16 cellular contexts compared by ENCODE assay signal in genomic region chr3:72658466-72659100, GRCh38.
"Had no signal": no experiment of that assay in that cellular context is flagged by ENCODE, and none has a peak within 500 bp of the region (broad histone marks: within the 10 kb centered on the region; RNA-seq: fewer than 3 reads in every experiment).

No MANE protein-coding gene starts in this region.

- H3K4me1 ChIP-seq: colonic mucosa had no signal

- H3K4me3 ChIP-seq: adrenal gland, body of pancreas, cardiac muscle cell, colonic mucosa, esophagus squamous epithelium, gastroesophageal sphincter, heart right ventricle had no signal

- H3K9me3 ChIP-seq: adrenal gland, body of pancreas, colonic mucosa, esophagus squamous epithelium, gastroesophageal sphincter, heart right ventricle had no signal

- H3K27ac ChIP-seq: adrenal gland, body of pancreas, cardiac muscle cell, colonic mucosa, esophagus squamous epithelium, gastroesophageal sphincter, heart right ventricle, WERI-Rb-1 had no signal

- ATAC-seq: body of pancreas, gastroesophageal sphincter, heart right ventricle had no signal

- DNase-seq: activated B cell treated with CpG ODN at 0.5 μM for 24 hours; activated CD8-positive, alpha-beta memory T cell treated with anti-CD3 and anti-CD28 coated beads for 24 hours; activated naive CD8-positive, alpha-beta T cell treated with anti-CD3 and anti-CD28 coated beads for 36 hours; adrenal gland; aorta; cerebellar nuclear complex; colonic mucosa; erythroblast; esophagus squamous epithelium; foreskin melanocyte; heart right ventricle; T1000; WERI-Rb-1 had no signal

- H3K27me3 ChIP-seq: body of pancreas, colonic mucosa had no signal

- H3K36me3 ChIP-seq: adrenal gland, cardiac muscle cell, colonic mucosa, esophagus squamous epithelium, gastroesophageal sphincter, heart right ventricle, WERI-Rb-1 had no signal
